ENCODE assay signal across 8 cellular contexts in genomic region chr15:64096486-64097431, GRCh38. TPM values are rescaled to one million over a fixed set of nuclear protein-coding genes. Genes with fewer than 3 reads are reported as not detected.
DNase-seq lines count a peak whose midpoint lies in the region; ATAC-seq and TF ChIP-seq lines count a peak whose summit lies in the region.

No MANE protein-coding gene starts in this region.

- peak overlapping the region; percentile 29 for H3K18ac ChIP-seq in H9 (ENCODE audit: insufficient read length, low read depth, low read length)

- H2BK20ac ChIP-seq in H9 (ENCODE audit: low read depth, low read length, poor library complexity, severe bottlenecking) = no peak overlapping the region

- in situ Hi-C loops in gastrocnemius medialis (cut with MboI; ENCODE audit: low sequenced_read_pairs in 4 of 4) = loop anchor here in 1 of 4 donors (25.0 kb wide), 1 partner anchor 584 kb away; the partner anchor contains the start of gene USP3

- intact Hi-C loops in gastrocnemius medialis (cut with DNase I; ENCODE audit: low total_unique reads) = loop anchor here (5.0 to 10.0 kb wide), 2 partner anchors 79 to 592 kb away; partner anchors contain the start of gene USP3

- H3K36me3 Mint-ChIP-seq in H9 (ENCODE audit: insufficient read depth in 1 of 3, low read depth in 3 of 3) = peaks cover 0 to 4% (median 1%) of the 10 kb centered on the region in 3 experiments; a peak in 2 of 7 replicates

- no peaks in the 10 kb centered on the region for H3K27me3 ChIP-seq in BJ (ENCODE audit: control insufficient read depth, insufficient read depth, low read length)
- no peaks in the 10 kb centered on the region for H3K27me3 ChIP-seq in H9 (ENCODE audit: insufficient read depth, low read length)
- no peaks in the 10 kb centered on the region for H3K27me3 ChIP-seq in foreskin keratinocyte
- H3K27me3 ChIP-seq in gastrocnemius medialis = no peaks in the 10 kb centered on the region

- no peak overlapping the region for H2BK15ac ChIP-seq in H9 (ENCODE audit: low read depth, low read length)

- H3K79me1 ChIP-seq in H9 (ENCODE audit: insufficient read depth, low read depth, low read length, poor library complexity, severe bottlenecking) = peaks cover 5% of the 10 kb centered on the region

- H3K23ac ChIP-seq in H9 (ENCODE audit: insufficient read length, low read depth, low read length) = no peak overlapping the region

- no peak overlapping the region for H3K56ac ChIP-seq in H9 (ENCODE audit: insufficient read length, low read depth, low read length)

- no peak overlapping the region for H2AFZ ChIP-seq in H9 (ENCODE audit: low read length)

- peaks cover 28 to 46% of the 10 kb centered on the region in 2 experiments for H3K4me1 Mint-ChIP-seq in H9

- DNase-seq in BJ (ENCODE audit: low read depth) (no peak), H9 (no peak), foreskin keratinocyte (peak; percentile 25 to 47), gastrocnemius medialis (no peak), NCI-H1694 (lab: John Stamatoyannopoulos, UW) (no peak)
- DNase-seq in activated CD8-positive, alpha-beta memory T cell treated with anti-CD3 and anti-CD28 coated beads, Interleukin-2, amount 50 U/mL, for 48 hours = no peak

- no peaks in the 10 kb centered on the region for H4K20me1 ChIP-seq in H9 (ENCODE audit: control insufficient read depth, insufficient read depth, insufficient read length)

- ATAC-seq in foreskin keratinocyte (no peak), gastrocnemius medialis (no peak), GM21576 (IDR thresholded peaks at IDR 0.05; ENCODE audit: unreplicated experiment) (no peak)

- no peak overlapping the region for H2AK5ac ChIP-seq in H9 (ENCODE audit: insufficient read length, low read length)

- no peak overlapping the region for H3K27ac ChIP-seq in H9 (ENCODE audit: insufficient read length, low read depth, low read length)
- peak overlapping the region; percentile 94 for H3K27ac ChIP-seq in VCaP
- peak overlapping the region; percentile 54 for H3K27ac ChIP-seq in foreskin keratinocyte
- H3K27ac ChIP-seq in gastrocnemius medialis = peak overlapping the region; percentile 91 to 96 (median 93)

- no peak overlapping the region for H4K5ac ChIP-seq in H9 (ENCODE audit: insufficient read length, low read depth, low read length)

- peak overlapping the region; percentile 94 for H3K4me2 ChIP-seq in H9 (ENCODE audit: insufficient read depth, insufficient read length, low read length)

- peak overlapping the region in 2 of 3 experiments; percentile 24 to 91; a peak in 4 of 7 replicates for H3K27ac Mint-ChIP-seq in H9

- H2BK12ac ChIP-seq in H9 (ENCODE audit: insufficient read length, low read depth, low read length) = no peak overlapping the region

- peak overlapping the region; percentile 71 for H3K4me3 ChIP-seq in BJ (ENCODE audit: low read depth, low read length)
- peak overlapping the region; percentile 83 to 98 (median 96) for H3K4me3 ChIP-seq in gastrocnemius medialis

- H3K27me3 Mint-ChIP-seq in H9 (ENCODE audit: low read depth) = no peaks in the 10 kb centered on the region

- TF ChIP-seq CTCF in BJ (IDR thresholded peaks at IDR 0.05; ENCODE audit: insufficient read depth, low read depth, low read length) (peak; percentile 32), H9 (conservative IDR thresholded peaks at IDR 0.05) (peak; percentile 35; the same call in 2 of the 3 replicates), VCaP (conservative IDR thresholded peaks at IDR 0.05) (no peak), foreskin keratinocyte (conservative IDR thresholded peaks at IDR 0.05) (peak; percentile 46), gastrocnemius medialis (IDR thresholded peaks at IDR 0.05 in 4 of 5, conservative IDR thresholded peaks at IDR 0.05 in 1 of 5) (peak in 1 of 5 experiments; percentile 20)

- no peak overlapping the region for H4K91ac ChIP-seq in H9 (ENCODE audit: insufficient read length, low read depth, low read length)

- H3K79me2 ChIP-seq in H9 (ENCODE audit: insufficient read depth, low read length) = peaks cover 2% of the 10 kb centered on the region; the same call in 1 of the 2 replicates

- H3K36me3 ChIP-seq in BJ (ENCODE audit: control insufficient read depth, insufficient read depth, low read length) (no peaks in the 10 kb centered on the region), gastrocnemius medialis (no peaks in the 10 kb centered on the region)

- no peak overlapping the region for H2BK5ac ChIP-seq in H9 (ENCODE audit: insufficient read length, low read length)

- H3K23me2 ChIP-seq in H9 (ENCODE audit: insufficient read length, low read depth, low read length, poor library complexity, severe bottlenecking) = peaks cover 12% of the 10 kb centered on the region

- H2BK120ac ChIP-seq in H9 (ENCODE audit: low read depth, low read length, poor library complexity, severe bottlenecking) = no peak overlapping the region

- peak overlapping the region; percentile 62 for H3K9ac ChIP-seq in H9 (ENCODE audit: extremely low read depth, insufficient read length, low read length)

- H4K8ac ChIP-seq in H9 (replicated peaks; ENCODE audit: insufficient read length, low read depth, low read length) = no peak overlapping the region

- no peaks in the 10 kb centered on the region for H3K9me3 Mint-ChIP-seq in H9

- POLR2A ChIA-PET in BJ (lab: Charles Lee) = no interaction called here

- no CpG with 5 or more reads among the region's 24 CpGs for WGBS in H9 (ENCODE audit: extremely low coverage, insufficient read length, low lambda C conversion rate)

- no peaks in the 10 kb centered on the region for H3K4me1 ChIP-seq in H9 (ENCODE audit: insufficient read depth, low read length)
- peaks cover 22% of the 10 kb centered on the region for H3K4me1 ChIP-seq in foreskin keratinocyte
- H3K4me1 ChIP-seq in gastrocnemius medialis = peaks cover 59 to 72% of the 10 kb centered on the region in 2 donors

- H3K9me3 ChIP-seq in H9 (ENCODE audit: control insufficient read depth, low read depth, low read length) = no peaks in the 10 kb centered on the region
- H3K9me3 ChIP-seq in gastrocnemius medialis = no peaks in the 10 kb centered on the region

- no peak overlapping the region; the same call in 1 of the 2 replicates for H3K14ac ChIP-seq in H9 (ENCODE audit: insufficient read depth, low read length)

- H3K4me3 Mint-ChIP-seq in H9 = peak overlapping the region; percentile 95 to 99

- H3K4ac ChIP-seq in H9 (ENCODE audit: low read depth, low read length) = no peak overlapping the region

- CTCF ChIA-PET in BJ (lab: Yijun Ruan, JAX) = no interaction called here

- H3T11ph ChIP-seq in H9 (ENCODE audit: low read length) = no peak overlapping the region

- no peak for TF ChIP-seq POLR2A in gastrocnemius medialis (IDR thresholded peaks at IDR 0.05)

RNA-seq across cellular contexts. Expression of gene SNX1, which starts 1.0 kb away (rescaled TPM):
- 57.5 and 74.4 TPM in 2 replicates for polyA plus RNA-seq in BJ (2011; rRNA removed)
- 41.2 and 59.1 TPM in 2 replicates for polyA minus RNA-seq in BJ (2011; rRNA and poly(A)+ RNA removed)
- 52.8 and 58.8 TPM in 2 replicates for total RNA-seq in H9 (2021)
- total RNA-seq in foreskin keratinocyte = 63.6 and 70.7 TPM in 2 replicates
- polyA plus RNA-seq in foreskin keratinocyte = 63.4 and 75.3 TPM in 2 replicates
- total RNA-seq in gastrocnemius medialis = 10 to 100 TPM; 26.7 to 39.3 (median 34.1) TPM

RNA-seq across cellular contexts. Expression of gene CIAO2A, which starts 3.1 kb away (rescaled TPM):
- 24.6 and 41.2 TPM in 2 replicates for polyA plus RNA-seq in BJ (2011; rRNA removed)
- polyA minus RNA-seq in BJ (2011; rRNA and poly(A)+ RNA removed) = 4.0 and 4.6 TPM in 2 replicates
- 74.4 and 80.1 TPM in 2 replicates for total RNA-seq in H9 (2021)
- 82.9 and 88.4 TPM in 2 replicates for total RNA-seq in foreskin keratinocyte
- polyA plus RNA-seq in foreskin keratinocyte = 79.5 and 89.0 TPM in 2 replicates
- total RNA-seq in gastrocnemius medialis = 10 to 100 TPM; 26.6 to 65.2 (median 55.1) TPM

RNA-seq across cellular contexts. Expression of gene DAPK2, which starts 50.5 kb away (rescaled TPM):
- polyA plus RNA-seq in BJ (2011; rRNA removed) (10.5 and 12.4 TPM in 2 replicates), foreskin keratinocyte (1.5 and 2.5 TPM in 2 replicates)
- 8.1 and 16.4 TPM in 2 replicates for polyA minus RNA-seq in BJ (2011; rRNA and poly(A)+ RNA removed)
- total RNA-seq in H9 (2021) (3.5 and 4.6 TPM in 2 replicates), foreskin keratinocyte (2.2 and 2.5 TPM in 2 replicates), gastrocnemius medialis (10 to 100 TPM; 28.5 to 70.8 (median 52.7) TPM)

RNA-seq across cellular contexts. Expression of gene SNX22, which starts 54.8 kb away (rescaled TPM):
- 0.04 and 0.07 TPM in 2 replicates for polyA plus RNA-seq in BJ (2011; rRNA removed)
- polyA minus RNA-seq in BJ (2011; rRNA and poly(A)+ RNA removed) = 0.28 TPM in 1 of 2 replicates, not detected in the other
- total RNA-seq in H9 (2021) = 4.4 and 4.8 TPM in 2 replicates
- 0.07 and 0.14 TPM in 2 replicates for total RNA-seq in foreskin keratinocyte
- polyA plus RNA-seq in foreskin keratinocyte = 0.29 and 0.33 TPM in 2 replicates
- total RNA-seq in gastrocnemius medialis = under 1 TPM in 2 of 4 donors, not detected in 2; 0.09 to 0.87 TPM

Comparison
In these comparisons a context has a peak if more than half of its experiments do, and no peak if none do; other contexts are left out.
1. DNase-seq: peak in foreskin keratinocyte (2 of 2); none in BJ (single experiment), H9 (single experiment), gastrocnemius medialis (0 of 2), activated CD8-positive, alpha-beta memory T cell treated with anti-CD3 and anti-CD28 coated beads, Interleukin-2, amount 50 U/mL, for 48 hours (single experiment) and NCI-H1694 (single experiment).